14 cellular contexts compared by ENCODE assay signal in genomic region chr11:66845143-66845875, GRCh38. TPM values are rescaled to one million over a fixed set of nuclear protein-coding genes. Genes with fewer than 3 reads are reported as not detected.
DNase-seq lines count a peak whose midpoint lies in the region; TF ChIP-seq lines count a peak whose summit lies in the region.
"Had no signal": no experiment of that assay in that cellular context is flagged by ENCODE, and none has a peak within 500 bp of the region (broad histone marks: within the 10 kb centered on the region; RNA-seq: fewer than 3 reads in every experiment).

No MANE protein-coding gene starts in this region.

- peak; percentile 5 for DNase-seq in activated CD4-positive, alpha-beta T cell treated with anti-CD3 and anti-CD28 coated beads for 1 hour
- no peak for DNase-seq in activated CD4-positive, alpha-beta T cell treated with anti-CD3 and anti-CD28 coated beads, Interleukin-2, amount 50 U/mL, for 1 hour
- DNase-seq in endothelial cell (ENCODE audit: low spot score) (no peak), spleen (peak; percentile 58), activated gamma-delta T cell (lab: John Stamatoyannopoulos, UW) (no peak), dedifferentiated amniotic fluid mesenchymal stem cell (ENCODE audit: extremely low spot score) (no peak), NCI-H187 (lab: John Stamatoyannopoulos, UW) (no peak)
- DNase-seq: MV-4-11; stimulated activated CD4-positive, alpha-beta T cell treated with anti-CD3 and anti-CD28 coated beads, Interleukin-2, amount 100 ng/mL, for 48 hours; WERI-Rb-1 had no signal

- peaks cover 16% of the 10 kb centered on the region for H3K36me3 Mint-ChIP-seq in endothelial cell (ENCODE audit: low read depth, unreplicated experiment)

- H3K27ac ChIP-seq in VCaP (no peak overlapping the region), spleen (no peak overlapping the region)
- H3K27ac ChIP-seq: HL-60, left lung, parathyroid adenoma, WERI-Rb-1 had no signal

- 90 to 95% (median 93%) methylated on average over 11 to 15 of the region's 15 CpGs for WGBS in spleen, 5 donors

- peaks cover 0 to 49% (median 28%) of the 10 kb centered on the region in 6 donors for H3K36me3 ChIP-seq in spleen

- no peaks in the 10 kb centered on the region for H3K27me3 ChIP-seq in spleen (replicated peaks in 1 of 7)
- H3K27me3 ChIP-seq: left lung had no signal

- no peak overlapping the region for H3K27ac Mint-ChIP-seq in endothelial cell (ENCODE audit: unreplicated experiment)

- peaks cover 19% of the 10 kb centered on the region for H3K4me1 Mint-ChIP-seq in endothelial cell (ENCODE audit: unreplicated experiment)

- TF ChIP-seq CTCF in VCaP (conservative IDR thresholded peaks at IDR 0.05) (0 out of 2 replicates have a peak, but pooled peaks have one; percentile 14), endothelial cell (IDR thresholded peaks at IDR 0.05; ENCODE audit: unreplicated experiment) (no peak), spleen (IDR thresholded peaks at IDR 0.05 in 8 of 11, conservative IDR thresholded peaks at IDR 0.05 in 3 of 11) (no peak)

- H3K4me3 ChIP-seq in spleen, result peak overlapping the region in 1 of 8 donors; percentile 99

- H3K4me1 ChIP-seq in spleen, result peaks cover 21 to 56% (median 39%) of the 10 kb centered on the region in 6 donors
- H3K4me1 ChIP-seq: parathyroid adenoma had no signal

- TF ChIP-seq POLR2A in spleen (IDR thresholded peaks at IDR 0.05), result no peak

- peak overlapping the region; percentile 57 for H3K4me3 Mint-ChIP-seq in endothelial cell (ENCODE audit: unreplicated experiment)

- H3K9me3 ChIP-seq in spleen, result no peaks in the 10 kb centered on the region
- H3K9me3 ChIP-seq: left lung had no signal

- intact Hi-C loops in spleen (cut with DNase I; ENCODE audit: low total_unique reads), result no loop called here

- no peaks in the 10 kb centered on the region for H3K9me3 Mint-ChIP-seq in endothelial cell (ENCODE audit: unreplicated experiment)

- peaks cover 27% of the 10 kb centered on the region for H3K27me3 Mint-ChIP-seq in endothelial cell (ENCODE audit: unreplicated experiment)

RNA-seq across cellular contexts. Expression of gene RCE1, which starts 2.1 kb away (rescaled TPM):
- 25.2 TPM for total RNA-seq in endothelial cell (ENCODE audit: unreplicated experiment)
- 10 to 100 TPM; 14.5 to 27.9 (median 18.1) TPM for total RNA-seq in spleen
- 10 to 100 TPM; 10.0 to 19.3 (median 14.2) TPM for polyA plus RNA-seq in spleen

RNA-seq across cellular contexts. Expression of gene LRFN4, which starts 11.6 kb away (rescaled TPM):
- total RNA-seq in endothelial cell (ENCODE audit: unreplicated experiment), result 21.4 TPM
- total RNA-seq in spleen, result 10 to 100 TPM in 2 of 7 donors, 1 to 10 TPM in 5; 3.3 to 10.3 (median 8.0) TPM
- polyA plus RNA-seq in spleen, result 10 to 100 TPM in 1 of 3 donors, 1 to 10 TPM in 2; 3.9 to 12.0 (median 7.9) TPM

Comparison
In these comparisons a context has a peak if more than half of its experiments do, and no peak if none do; other contexts are left out.
1. DNase-seq: peak in activated CD4-positive, alpha-beta T cell treated with anti-CD3 and anti-CD28 coated beads for 1 hour (single experiment) and spleen (single experiment); none in activated CD4-positive, alpha-beta T cell treated with anti-CD3 and anti-CD28 coated beads, Interleukin-2, amount 50 U/mL, for 1 hour (single experiment), endothelial cell (single experiment), activated gamma-delta T cell (single experiment), dedifferentiated amniotic fluid mesenchymal stem cell (single experiment) and NCI-H187 (0 of 2).